ENCODE assay signal across 1 cellular context in genomic region chr15:63504247-63504978, GRCh38.
TF ChIP-seq lines count a peak whose summit lies in the region.

Gene USP3, plus strand, starts transcription at chr15:63504593. Its CDS starts 147 bp downstream, at chr15:63504740.

TF ChIP-seq in K562, 482 proteins besides CTCF, POLR2A, EP300 and RAD21 (continued from another document and continues in another):
- TF ChIP-seq THAP12 (CRISPR knock-in tag; IDR thresholded peaks at IDR 0.05) = peak; percentile 78
- TF ChIP-seq HDAC3 (IDR thresholded peaks at IDR 0.05; ENCODE audit: borderline replicate concordance, partially characterized antibody) = peak; percentile 93
- no peak for TF ChIP-seq MAFF (IDR thresholded peaks at IDR 0.05; ENCODE audit: low read length)
- TF ChIP-seq ZBED1 (IDR thresholded peaks at IDR 0.05) = no peak; the same call in 1 of the 2 replicates
- no peak for TF ChIP-seq NR1H2 (CRISPR knock-in tag; IDR thresholded peaks at IDR 0.05)
- peak; percentile 91 for TF ChIP-seq POLR2H (tag; IDR thresholded peaks at IDR 0.05; ENCODE audit: low read depth)
- TF ChIP-seq JUNB (CRISPR knock-in tag; conservative IDR thresholded peaks at IDR 0.05) = no peak
- TF ChIP-seq CREB3L1 (IDR thresholded peaks at IDR 0.05; ENCODE audit: borderline replicate concordance, low read depth) = no peak
- peak; percentile 74 for TF ChIP-seq SOX6 (IDR thresholded peaks at IDR 0.05)
- peak; percentile 76 for TF ChIP-seq MYNN (IDR thresholded peaks at IDR 0.05)
- no peak for TF ChIP-seq MYNN (CRISPR knock-in tag; IDR thresholded peaks at IDR 0.05)
- no peak for TF ChIP-seq TEAD1 (CRISPR knock-in tag; IDR thresholded peaks at IDR 0.05)
- no peak for TF ChIP-seq ZNF551 (CRISPR knock-in tag; IDR thresholded peaks at IDR 0.05)
- 0 out of 2 replicates have a peak, but pooled peaks have one; percentile 40 for TF ChIP-seq NR3C1 (CRISPR knock-in tag; IDR thresholded peaks at IDR 0.05)
- no peak for TF ChIP-seq TFE3 (CRISPR knock-in tag; IDR thresholded peaks at IDR 0.05)
- peak; percentile 87 for TF ChIP-seq HINFP (tag; conservative IDR thresholded peaks at IDR 0.05; ENCODE audit: low read depth)
- TF ChIP-seq ATF4 (CRISPR knock-in tag; IDR thresholded peaks at IDR 0.05) = no peak
- peak; percentile 76; the same call in 1 of the 2 replicates for TF ChIP-seq TCF7 (IDR thresholded peaks at IDR 0.05; ENCODE audit: borderline replicate concordance)
- TF ChIP-seq HMGN3 (IDR thresholded peaks at IDR 0.05; ENCODE audit: borderline replicate concordance, extremely low read depth, insufficient read length, low read depth, low read length) = peak; percentile 73
- TF ChIP-seq ZNF512 (tag; IDR thresholded peaks at IDR 0.05) = no peak
- peak; percentile 53 for TF ChIP-seq MGA (IDR thresholded peaks at IDR 0.05)
- TF ChIP-seq NFRKB (IDR thresholded peaks at IDR 0.05; ENCODE audit: low read depth) = no peak
- no peak for TF ChIP-seq ATF7 (IDR thresholded peaks at IDR 0.05)
- TF ChIP-seq STAT5B (CRISPR knock-in tag; IDR thresholded peaks at IDR 0.05) = no peak
- no peak for TF ChIP-seq SREBF2 (CRISPR knock-in tag; IDR thresholded peaks at IDR 0.05)
- TF ChIP-seq DNMT1 (IDR thresholded peaks at IDR 0.05) = no peak
- TF ChIP-seq ZNF274 (IDR thresholded peaks at IDR 0.05; ENCODE audit: borderline replicate concordance, low read depth, low read length) = no peak
- peak; percentile 38; the same call in 1 of the 2 replicates for TF ChIP-seq L3MBTL2 (IDR thresholded peaks at IDR 0.05)
- no peak for TF ChIP-seq U2AF2 (optimal IDR thresholded peaks at IDR 0.05; ENCODE audit: low read depth, low read length)
- TF ChIP-seq FOXJ3 (CRISPR knock-in tag; IDR thresholded peaks at IDR 0.05) = no peak
- 0 out of 2 replicates have a peak, but pooled peaks have one; percentile 64 for TF ChIP-seq CGGBP1 (CRISPR knock-in tag; IDR thresholded peaks at IDR 0.05)
- peak; percentile 74 for TF ChIP-seq XRCC5 (IDR thresholded peaks at IDR 0.05; ENCODE audit: low read depth, low read length)
- no peak for TF ChIP-seq CBFB (CRISPR knock-in tag; IDR thresholded peaks at IDR 0.05)
- TF ChIP-seq ELF1 (tag; IDR thresholded peaks at IDR 0.05) = peak; percentile 97
- 0 out of 2 replicates have a peak, but pooled peaks have one; percentile 16 for TF ChIP-seq FOXO4 (CRISPR knock-in tag; IDR thresholded peaks at IDR 0.05)
- TF ChIP-seq WHSC1 (IDR thresholded peaks at IDR 0.05; ENCODE audit: low read length) = no peak
- peak; percentile 56; the same call in 1 of the 2 replicates for TF ChIP-seq POLR2AphosphoS5 (IDR thresholded peaks at IDR 0.05; ENCODE audit: control insufficient read depth, insufficient read depth, low read depth, low read length)
- TF ChIP-seq TARDBP (IDR thresholded peaks at IDR 0.05) = no peak
- peak; percentile 85 to 91 for TF ChIP-seq MAZ (CRISPR knock-in tag; conservative IDR thresholded peaks at IDR 0.05 in 1 of 2, IDR thresholded peaks at IDR 0.05 in 1 of 2)
- TF ChIP-seq ZNF384 (IDR thresholded peaks at IDR 0.05; ENCODE audit: low read depth, low read length) = peak; percentile 17; the same call in 1 of the 2 replicates
